8 cellular contexts compared by ENCODE assay signal in genomic region chr1:201348211-201348566, GRCh38. TPM values are rescaled to one million over a fixed set of nuclear protein-coding genes. Genes with fewer than 3 reads are reported as not detected.
A peak's percentile ranks its signal among the peaks of the same experiment; 100 is the strongest.
DNase-seq lines count a peak whose midpoint lies in the region; ATAC-seq, FAIRE-seq and TF ChIP-seq lines count a peak whose summit lies in the region.

No MANE protein-coding gene starts in this region.

- H3K27me3 Mint-ChIP-seq in H9 (ENCODE audit: low read depth): peaks cover 1% of the 10 kb centered on the region; the same call in 1 of the 2 replicates

- no CpG with 5 or more reads among the region's 6 CpGs for WGBS in H9 (ENCODE audit: extremely low coverage, insufficient read length, low lambda C conversion rate)
- WGBS in K562 (ENCODE audit: insufficient coverage, low coverage, missing lambda C conversion rate): under 1% methylated on average over 6 of the region's 6 CpGs

- TF ChIP-seq EP300 in K562 (IDR thresholded peaks at IDR 0.05; ENCODE audit: low read length): no peak

- H3K56ac ChIP-seq in H9 (ENCODE audit: insufficient read length, low read depth, low read length): no peak overlapping the region

- CTCF ChIA-PET in K562 (lab: Yijun Ruan, JAX; ENCODE audit: low intra/inter-chr PET ratio): interaction anchor here (0.6 to 1.7 kb wide), 5 partner anchors 13 to 165 kb away, joined by 3 to 7 read pairs (median 4); no protein-coding TSS in a partner anchor

- DNase-seq in COR-L47 (lab: John Stamatoyannopoulos, UW): peak; percentile 34
- DNase-seq in H9: peak; percentile 89
- peak; percentile 65 for DNase-seq in NCI-H69 (lab: John Stamatoyannopoulos, UW)
- peak; percentile 69 to 81 (median 73) for DNase-seq in K562 (ENCODE audit: extremely low read depth in 1 of 4, low spot score in 3 of 4)
- DNase-seq in kidney epithelial cell (ENCODE audit: low read depth): no peak
- DNase-seq in thoracic aorta (ENCODE audit: low spot score): no peak

- no peaks in the 10 kb centered on the region for H3K23me2 ChIP-seq in H9 (ENCODE audit: insufficient read length, low read depth, low read length, poor library complexity, severe bottlenecking)

- no peak overlapping the region for H2BK120ac ChIP-seq in H9 (ENCODE audit: low read depth, low read length, poor library complexity, severe bottlenecking)

- no peak overlapping the region for H2AK5ac ChIP-seq in H9 (ENCODE audit: insufficient read length, low read length)

- peak; percentile 68 for FAIRE-seq in K562 (lab: Jason Lieb, UNC)

- H3K4me3 ChIP-seq in K562 (no peak overlapping the region), kidney epithelial cell (ENCODE audit: low read depth, low read length) (no peak overlapping the region), thoracic aorta (no peak overlapping the region)

- no peaks in the 10 kb centered on the region for H3K36me3 Mint-ChIP-seq in H9 (ENCODE audit: insufficient read depth in 1 of 3, low read depth in 3 of 3)

- no peak overlapping the region for H3K4ac ChIP-seq in H9 (ENCODE audit: low read depth, low read length)

- peak overlapping the region; percentile 30 for H3K4me2 ChIP-seq in H9 (ENCODE audit: insufficient read depth, insufficient read length, low read length)
- no peak overlapping the region for H3K4me2 ChIP-seq in K562 (ENCODE audit: insufficient read depth, low read length)

- H3K27me3 ChIP-seq in H9 (ENCODE audit: insufficient read depth, low read length) (no peaks in the 10 kb centered on the region), K562 (ENCODE audit: control insufficient read depth in 2 of 2, insufficient read depth in 2 of 2, low read length in 2 of 2) (peaks cover 0 to 44% of the 10 kb centered on the region in 2 experiments; a peak in 2 of 5 replicates), kidney epithelial cell (ENCODE audit: control insufficient read depth, insufficient read depth, low read length) (peaks cover 12% of the 10 kb centered on the region), thoracic aorta (replicated peaks; ENCODE audit: insufficient read depth) (no peaks in the 10 kb centered on the region)

- H3K4me3 Mint-ChIP-seq in H9: peak overlapping the region; percentile 30 to 54; a peak in 3 of 5 replicates

- no peak overlapping the region for H4K8ac ChIP-seq in H9 (replicated peaks; ENCODE audit: insufficient read length, low read depth, low read length)

- H3K27ac Mint-ChIP-seq in H9: peak overlapping the region; percentile 55 to 59 (median 57); a peak in 6 of 7 replicates

- no peak overlapping the region for H2BK15ac ChIP-seq in H9 (ENCODE audit: low read depth, low read length)

- H3K79me2 ChIP-seq in H9 (ENCODE audit: insufficient read depth, low read length): no peaks in the 10 kb centered on the region
- no peaks in the 10 kb centered on the region for H3K79me2 ChIP-seq in K562 (ENCODE audit: control insufficient read depth, insufficient read depth, low read length)

- no peak overlapping the region for H4K91ac ChIP-seq in H9 (ENCODE audit: insufficient read length, low read depth, low read length)

- H4K5ac ChIP-seq in H9 (ENCODE audit: insufficient read length, low read depth, low read length): no peak overlapping the region

- POLR2A ChIA-PET in K562 (lab: Yijun Ruan, JAX): interaction anchor here (0.6 to 1.9 kb wide), 8 partner anchors 14 to 109 kb away, joined by 3 to 6 read pairs (median 3); no protein-coding TSS in a partner anchor

- no peaks in the 10 kb centered on the region for H3K36me3 ChIP-seq in K562 (ENCODE audit: control insufficient read depth, insufficient read depth, low read length)
- H3K36me3 ChIP-seq in kidney epithelial cell (ENCODE audit: control insufficient read depth, insufficient read depth, low read length): no peaks in the 10 kb centered on the region
- H3K36me3 ChIP-seq in thoracic aorta: no peaks in the 10 kb centered on the region

- H3K9me3 ChIP-seq in H9 (ENCODE audit: control insufficient read depth, low read depth, low read length) (no peaks in the 10 kb centered on the region), K562 (replicated peaks; ENCODE audit: control insufficient read depth, insufficient read depth, low read depth, low read length) (no peaks in the 10 kb centered on the region), thoracic aorta (no peaks in the 10 kb centered on the region)

- intact Hi-C loops in K562 (cut with micrococcal nuclease): loop anchor here (1.0 to 5.0 kb wide), 2 partner anchors 60 to 96 kb away; no protein-coding TSS in a partner anchor

- H2BK12ac ChIP-seq in H9 (ENCODE audit: insufficient read length, low read depth, low read length): no peak overlapping the region

- H3K9ac ChIP-seq in H9 (ENCODE audit: extremely low read depth, insufficient read length, low read length) (no peak overlapping the region), K562 (ENCODE audit: insufficient read depth in 1 of 2, low read depth in 2 of 2, low read length in 2 of 2) (no peak overlapping the region)

- no peak for TF ChIP-seq POLR2A in K562 (conservative IDR thresholded peaks at IDR 0.05)

- BruUV-seq in K562 (replicated peaks; lab: Mats Ljungman, UMichigan): no TSS peak

- no peak overlapping the region for H2BK5ac ChIP-seq in H9 (ENCODE audit: insufficient read length, low read length)

- peaks cover 40% of the 10 kb centered on the region in 2 experiments for H3K4me1 Mint-ChIP-seq in H9

- H4K20me1 ChIP-seq in H9 (ENCODE audit: control insufficient read depth, insufficient read depth, insufficient read length): no peaks in the 10 kb centered on the region
- H4K20me1 ChIP-seq in K562 (replicated peaks; ENCODE audit: control insufficient read depth, insufficient read depth, low read length): peaks cover 19% of the 10 kb centered on the region

- peak; percentile 80 for TF ChIP-seq CTCF in H9 (conservative IDR thresholded peaks at IDR 0.05)
- peak; percentile 81 to 87 (median 83) for TF ChIP-seq CTCF in K562 (IDR thresholded peaks at IDR 0.05 in 2 of 3, conservative IDR thresholded peaks at IDR 0.05 in 1 of 3; ENCODE audit: insufficient read depth in 2 of 3, low read depth in 1 of 3, low read length in 3 of 3)
- TF ChIP-seq CTCF in kidney epithelial cell (IDR thresholded peaks at IDR 0.05; ENCODE audit: insufficient read depth, low read length, poor library complexity, severe bottlenecking): peak; percentile 86
- TF ChIP-seq CTCF in thoracic aorta (IDR thresholded peaks at IDR 0.05): peak; percentile 23

- H3K27ac ChIP-seq in H9 (ENCODE audit: insufficient read length, low read depth, low read length) (no peak overlapping the region), K562 (ENCODE audit: extremely low read depth, low read depth, low read length) (no peak overlapping the region), thoracic aorta (no peak overlapping the region)

- in situ Hi-C loops in K562 (cut with MboI): no loop called here

- H3K18ac ChIP-seq in H9 (ENCODE audit: insufficient read length, low read depth, low read length): no peak overlapping the region

- ATAC-seq in K562 (peak; percentile 96), thoracic aorta (ENCODE audit: insufficient number of reproducible peaks, low FRiP score, low read depth) (no peak), HG03565 (IDR thresholded peaks at IDR 0.05; ENCODE audit: unreplicated experiment) (no peak), HG03469 (IDR thresholded peaks at IDR 0.05; ENCODE audit: unreplicated experiment) (no peak)

- peaks cover 8% of the 10 kb centered on the region; the same call in 1 of the 2 replicates for H3K4me1 ChIP-seq in H9 (ENCODE audit: insufficient read depth, low read length)
- H3K4me1 ChIP-seq in K562 (replicated peaks in 1 of 2; ENCODE audit: control insufficient read depth in 2 of 2, insufficient read depth in 2 of 2, low read length in 2 of 2): no peaks in the 10 kb centered on the region
- no peaks in the 10 kb centered on the region for H3K4me1 ChIP-seq in thoracic aorta (ENCODE audit: control insufficient read depth in 1 of 2, low read depth in 2 of 2)

- no peak overlapping the region for H3K23ac ChIP-seq in H9 (ENCODE audit: insufficient read length, low read depth, low read length)

- no peak overlapping the region for H3K14ac ChIP-seq in H9 (ENCODE audit: insufficient read depth, low read length)

- no peaks in the 10 kb centered on the region for H3K79me1 ChIP-seq in H9 (ENCODE audit: insufficient read depth, low read depth, low read length, poor library complexity, severe bottlenecking)

- H2AFZ ChIP-seq in H9 (ENCODE audit: low read length) (no peak overlapping the region), K562 (ENCODE audit: low read depth, low read length) (no peak overlapping the region)

- no peak overlapping the region for H2BK20ac ChIP-seq in H9 (ENCODE audit: low read depth, low read length, poor library complexity, severe bottlenecking)

- H3K9me1 ChIP-seq in K562 (ENCODE audit: control insufficient read depth, insufficient read depth, low read length): no peaks in the 10 kb centered on the region

- H3K9me3 Mint-ChIP-seq in H9: no peaks in the 10 kb centered on the region

- TF ChIP-seq RAD21 in K562 (CRISPR knock-in tag; conservative IDR thresholded peaks at IDR 0.05 in 1 of 2, IDR thresholded peaks at IDR 0.05 in 1 of 2): peak in 1 of 2 experiments; percentile 65; a peak in 3 of 4 replicates

- no peak overlapping the region for H3T11ph ChIP-seq in H9 (ENCODE audit: low read length)

RNA-seq across cellular contexts. Expression of gene TNNT2, which starts 29.3 kb away (rescaled TPM):
- 5.9 and 8.6 TPM in 2 replicates for total RNA-seq in H9 (2021)
- total RNA-seq in K562 (2011; cell fraction: chromatin; rRNA removed; ENCODE audit: low replicate concordance): not detected in 2 replicates
- not detected in 2 replicates for total RNA-seq in K562 (2011; cell fraction: nucleolus; rRNA removed)
- total RNA-seq in K562 (2011; cell fraction: nucleoplasm; rRNA removed): not detected in 2 replicates
- not detected in 2 replicates for total RNA-seq in K562 (2014; rRNA removed)
- total RNA-seq in K562 (2014; rRNA removed; fragmentation: Illumina TruSeq; extraction: Trizol): not detected in 2 replicates
- total RNA-seq in K562 (2015; rRNA removed; fragmentation: Illumina TruSeq; extraction: Trizol): not detected in 2 replicates
- not detected in 2 replicates for total RNA-seq in K562 (2021)
- polyA plus RNA-seq in K562 (2011; rRNA removed): not detected in 2 replicates
- not detected in 2 replicates for polyA plus RNA-seq in K562 (2011; cell fraction: cytosol; rRNA removed)
- polyA plus RNA-seq in K562 (2011; cell fraction: nucleus; rRNA removed): not detected in 2 replicates
- polyA plus RNA-seq in K562 (2012): not detected in 2 replicates
- not detected in 2 replicates for polyA plus RNA-seq in K562 (2014; fragmentation: Illumina TruSeq; extraction: Trizol)
- polyA plus RNA-seq in K562 (2014; fragmentation: Nextera tagmentation; extraction: Ambion mirVana): not detected
- polyA plus RNA-seq in K562 (2014; rRNA removed): not detected in 2 replicates
- not detected in 2 replicates for polyA minus RNA-seq in K562 (2011; rRNA and poly(A)+ RNA removed)
- not detected in 2 replicates for polyA minus RNA-seq in K562 (2011; cell fraction: cytosol; rRNA and poly(A)+ RNA removed)
- not detected in 2 replicates for polyA minus RNA-seq in K562 (2011; cell fraction: nucleus; rRNA and poly(A)+ RNA removed)
- total RNA-seq in kidney epithelial cell: 0.08 and 0.89 TPM in 2 replicates
- total RNA-seq in thoracic aorta: under 1 TPM in 1 of 2 donors, not detected in 1; 0.21 TPM

RNA-seq across cellular contexts. Expression of gene LAD1, which starts 50.9 kb away (rescaled TPM):
- 29.0 and 30.1 TPM in 2 replicates for total RNA-seq in H9 (2021)
- total RNA-seq in K562 (2011; cell fraction: chromatin; rRNA removed; ENCODE audit: low replicate concordance): not detected in 2 replicates
- total RNA-seq in K562 (2011; cell fraction: nucleolus; rRNA removed): not detected in 2 replicates
- total RNA-seq in K562 (2011; cell fraction: nucleoplasm; rRNA removed): not detected in 2 replicates
- total RNA-seq in K562 (2014; rRNA removed): not detected in 2 replicates
- not detected in 2 replicates for total RNA-seq in K562 (2014; rRNA removed; fragmentation: Illumina TruSeq; extraction: Trizol)
- total RNA-seq in K562 (2015; rRNA removed; fragmentation: Illumina TruSeq; extraction: Trizol): not detected in 2 replicates
- total RNA-seq in K562 (2021): 0.25 and 0.31 TPM in 2 replicates
- polyA plus RNA-seq in K562 (2011; rRNA removed): not detected in 2 replicates
- not detected in 2 replicates for polyA plus RNA-seq in K562 (2011; cell fraction: cytosol; rRNA removed)
- polyA plus RNA-seq in K562 (2011; cell fraction: nucleus; rRNA removed): not detected in 2 replicates
- polyA plus RNA-seq in K562 (2012): not detected in 2 replicates
- polyA plus RNA-seq in K562 (2014; fragmentation: Illumina TruSeq; extraction: Trizol): not detected in 2 replicates
- polyA plus RNA-seq in K562 (2014; fragmentation: Nextera tagmentation; extraction: Ambion mirVana): not detected
- not detected in 2 replicates for polyA plus RNA-seq in K562 (2014; rRNA removed)
- polyA minus RNA-seq in K562 (2011; rRNA and poly(A)+ RNA removed): not detected in 2 replicates
- not detected in 2 replicates for polyA minus RNA-seq in K562 (2011; cell fraction: cytosol; rRNA and poly(A)+ RNA removed)
- polyA minus RNA-seq in K562 (2011; cell fraction: nucleus; rRNA and poly(A)+ RNA removed): not detected in 2 replicates
- total RNA-seq in kidney epithelial cell: 36.1 and 38.9 TPM in 2 replicates
- 10 to 100 TPM in 1 of 2 donors, under 1 TPM in 1; 0.41 to 11.1 TPM for total RNA-seq in thoracic aorta

Comparison
In these comparisons a context has a peak if more than half of its experiments do, and no peak if none do; other contexts are left out.
1. DNase-seq: peak in COR-L47 (single experiment), H9 (single experiment), NCI-H69 (single experiment) and K562 (4 of 4); none in kidney epithelial cell (single experiment) and thoracic aorta (single experiment).
2. CTCF ChIP-seq: peak in every context shown above with its lines; median percentile 86 in kidney epithelial cell; 83 in K562; 80 in H9; 23 in thoracic aorta.